Comparison of ENCODE assay signal across 8 cellular contexts in the genomic region with DNA sequence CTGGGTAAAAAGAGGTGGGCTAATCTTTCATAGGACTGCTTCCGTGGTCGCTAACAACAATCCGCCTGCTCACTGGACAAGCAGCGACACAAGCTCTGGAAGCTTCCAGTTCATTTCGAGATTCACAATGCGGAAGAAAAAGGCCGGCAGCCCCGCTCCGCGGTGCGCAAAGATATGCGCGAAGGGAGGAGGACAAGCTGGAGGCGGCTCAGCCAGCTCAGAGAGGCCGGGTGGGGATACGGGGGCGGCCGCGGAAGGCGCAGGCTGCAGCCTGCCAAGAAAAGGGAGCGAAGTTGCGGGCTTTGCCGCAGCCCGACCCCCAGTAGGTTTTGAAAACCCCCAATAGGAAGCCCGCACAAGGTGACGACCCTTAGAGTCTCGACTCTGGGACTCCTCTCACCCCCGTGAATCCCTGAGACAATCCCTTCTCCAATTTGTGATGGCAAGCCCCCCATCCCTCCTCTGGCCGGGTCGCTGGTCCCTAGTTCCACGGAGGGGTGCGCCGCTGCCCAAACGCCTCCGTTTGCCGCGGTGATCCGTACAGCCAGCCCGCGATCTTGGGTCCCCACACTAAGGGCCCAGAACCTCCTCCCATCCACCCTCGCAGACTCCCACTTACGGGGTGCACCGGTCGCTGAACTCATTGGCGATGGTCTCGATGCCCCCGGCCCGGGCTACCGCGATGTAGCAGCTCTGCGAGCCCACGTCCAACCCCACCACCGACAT. TPM values are rescaled to one million over a fixed set of nuclear protein-coding genes. Genes with fewer than 3 reads are reported as not detected.
DNase-seq lines count a peak whose midpoint lies in the region; ATAC-seq and TF ChIP-seq lines count a peak whose summit lies in the region.

No MANE protein-coding gene starts in this region.

- no peak overlapping the region for H2BK15ac ChIP-seq in neuronal stem cell (ENCODE audit: low read length)

- ATAC-seq in GM18861 (IDR thresholded peaks at IDR 0.05; ENCODE audit: unreplicated experiment): peak; percentile 34
- peak; percentile 8 for ATAC-seq in HG03159 (IDR thresholded peaks at IDR 0.05; ENCODE audit: unreplicated experiment)
- no peak for ATAC-seq in gastroesophageal sphincter

- H4K91ac ChIP-seq in neuronal stem cell (ENCODE audit: low read depth, low read length, poor library complexity): no peak overlapping the region

- CTCF ChIA-PET in RWPE1 (lab: Yijun Ruan, JAX): interaction anchor here (0.8 to 0.9 kb wide), 2 partner anchors 31 to 117 kb away, joined by 4 read pairs; no protein-coding TSS in a partner anchor

- no peak overlapping the region for H2AK5ac ChIP-seq in neuronal stem cell (ENCODE audit: low read depth, low read length)

- H3K36me3 ChIP-seq in gastroesophageal sphincter (peaks cover 0 to 8% of the 10 kb centered on the region in 2 donors), neuronal stem cell (replicated peaks in 1 of 2; ENCODE audit: control insufficient read depth in 2 of 2, insufficient read depth in 2 of 2, low read length in 2 of 2) (peaks cover 0 to 33% of the 10 kb centered on the region in 2 donors), subcutaneous abdominal adipose tissue (ENCODE audit: control insufficient read depth in 5 of 5, insufficient read depth in 5 of 5, low read length in 5 of 5) (peaks cover 0 to 5% (median 3%) of the 10 kb centered on the region in 5 donors)

- H3K9ac ChIP-seq in neuronal stem cell (ENCODE audit: low read depth, low read length, poor library complexity) (peak overlapping the region; percentile 95), subcutaneous abdominal adipose tissue (ENCODE audit: low read length in 5 of 5) (peak overlapping the region; percentile 92 to 100 (median 99))

- H3K4me1 ChIP-seq in gastroesophageal sphincter (peaks cover 0 to 33% (median 10%) of the 10 kb centered on the region in 3 donors), neuronal stem cell (ENCODE audit: control insufficient read depth in 2 of 2, insufficient read depth in 1 of 2, low read depth in 1 of 2, low read length in 2 of 2) (peaks cover 0 to 16% of the 10 kb centered on the region in 2 donors), subcutaneous abdominal adipose tissue (ENCODE audit: control insufficient read depth in 5 of 5, insufficient read depth in 5 of 5, low read length in 5 of 5) (peaks cover 9 to 30% (median 28%) of the 10 kb centered on the region in 5 donors)

- peak overlapping the region; percentile 97 for H3K23ac ChIP-seq in neuronal stem cell (ENCODE audit: low read depth, low read length, poor library complexity)

- peak overlapping the region; percentile 94 for H3K4me2 ChIP-seq in neuronal stem cell (ENCODE audit: insufficient read depth, low read length, poor library complexity, severe bottlenecking)

- H2AFZ ChIP-seq in neuronal stem cell (ENCODE audit: low read length): peak overlapping the region; percentile 98

- in situ Hi-C loops in ACHN (cut with HindIII; ENCODE audit: low pct_ligation_motif_present, low pct_unique_long_range_greater_than_20kb, low sequenced_read_pairs): no loop called here

- H3K4ac ChIP-seq in neuronal stem cell (ENCODE audit: low read length): no peak overlapping the region

- no peak for TF ChIP-seq EP300 in gastroesophageal sphincter (IDR thresholded peaks at IDR 0.05)

- H4K8ac ChIP-seq in neuronal stem cell (ENCODE audit: low read depth, low read length): no peak overlapping the region

- POLR2A ChIA-PET in RWPE1 (lab: Yijun Ruan, JAX; ENCODE audit: low non-redundant PET): no interaction called here

- H3K27me3 ChIP-seq in gastroesophageal sphincter (no peaks in the 10 kb centered on the region), neuronal stem cell (ENCODE audit: control insufficient read depth in 3 of 3, insufficient read depth in 3 of 3, low read depth in 1 of 3, low read length in 3 of 3) (no peaks in the 10 kb centered on the region), subcutaneous abdominal adipose tissue (ENCODE audit: control insufficient read depth in 5 of 5, insufficient read depth in 4 of 5, low read length in 5 of 5) (no peaks in the 10 kb centered on the region)

- no peak for TF ChIP-seq CTCF in RWPE1 (conservative IDR thresholded peaks at IDR 0.05; ENCODE audit: low read depth)
- TF ChIP-seq CTCF in gastroesophageal sphincter (IDR thresholded peaks at IDR 0.05): peak in 1 of 4 experiments; percentile 5

- H3K79me1 ChIP-seq in neuronal stem cell (ENCODE audit: low read depth, low read length): peaks cover 5% of the 10 kb centered on the region

- H3K9me3 ChIP-seq in gastroesophageal sphincter (no peaks in the 10 kb centered on the region), neuronal stem cell (replicated peaks in 1 of 2; ENCODE audit: control insufficient read depth in 2 of 2, insufficient read depth in 1 of 2, low read depth in 1 of 2, low read length in 2 of 2) (no peaks in the 10 kb centered on the region), subcutaneous abdominal adipose tissue (ENCODE audit: control insufficient read depth in 5 of 5, low read length in 5 of 5) (no peaks in the 10 kb centered on the region)

- H2BK5ac ChIP-seq in neuronal stem cell (ENCODE audit: low read length): peak overlapping the region; percentile 93

- DNase-seq in ACHN: peak; percentile 70
- DNase-seq in RWPE1 (ENCODE audit: low spot score): peak; percentile 39
- DNase-seq in activated gamma-delta T cell treated with anti-CD3 and anti-CD28 coated beads, Interleukin-2, amount 50 U/mL, for 16 hours (ENCODE audit: low read depth): peak; percentile 38
- DNase-seq in neuronal stem cell (ENCODE audit: low spot score): peak; percentile 36

- peak overlapping the region; percentile 71 for H3K18ac ChIP-seq in neuronal stem cell (ENCODE audit: low read length)

- peak overlapping the region; percentile 71 for H3K14ac ChIP-seq in neuronal stem cell (ENCODE audit: low read length)

- H2BK120ac ChIP-seq in neuronal stem cell (ENCODE audit: low read depth, low read length): peak overlapping the region; percentile 81

- H3K4me3 ChIP-seq in gastroesophageal sphincter (peak overlapping the region; percentile 76 to 86), neuronal stem cell (ENCODE audit: low read length in 2 of 2) (peak overlapping the region; percentile 93 to 95), subcutaneous abdominal adipose tissue (ENCODE audit: low read depth in 1 of 5, low read length in 5 of 5) (peak overlapping the region; percentile 68 to 97 (median 85))

- H3K27ac ChIP-seq in RWPE1: peak overlapping the region; percentile 93
- peak overlapping the region; percentile 70 to 98 (median 92) for H3K27ac ChIP-seq in gastroesophageal sphincter
- peak overlapping the region; percentile 70 for H3K27ac ChIP-seq in neuronal stem cell (replicated peaks; ENCODE audit: low read length)
- peak overlapping the region; percentile 100 for H3K27ac ChIP-seq in subcutaneous abdominal adipose tissue (ENCODE audit: low read depth, low read length)

- TF ChIP-seq POLR2A in gastroesophageal sphincter (IDR thresholded peaks at IDR 0.05): peak; percentile 14 to 17

- H2BK12ac ChIP-seq in neuronal stem cell (ENCODE audit: low read length): no peak overlapping the region

- 1 to 3% methylated on average over 8 to 17 of the region's 53 CpGs for WGBS in gastroesophageal sphincter (ENCODE audit: low coverage in 1 of 2), 2 donors
- WGBS in neuronal stem cell (ENCODE audit: extremely low coverage in 2 of 2, insufficient read length in 2 of 2, insufficient replicate concordance in 1 of 2), 2 donors: no CpG with 5 or more reads among the region's 53 CpGs

RNA-seq across cellular contexts. Expression of a gene that starts 0.7 kb away (rescaled TPM):
- 10 to 100 TPM; 36.5 to 47.0 (median 42.2) TPM for total RNA-seq in gastroesophageal sphincter
- polyA plus RNA-seq in neuronal stem cell (2013, experiment 1 of 2): 36.9 TPM
- polyA plus RNA-seq in neuronal stem cell (2013, experiment 2 of 2): 36.7 TPM

RNA-seq across cellular contexts. Expression of a gene that starts 38.8 kb away (rescaled TPM):
- 10 to 100 TPM in 1 of 4 donors, 1 to 10 TPM in 3; 6.2 to 15.2 (median 7.8) TPM for total RNA-seq in gastroesophageal sphincter
- polyA plus RNA-seq in neuronal stem cell (2013, experiment 1 of 2): 4.5 TPM
- 4.6 TPM for polyA plus RNA-seq in neuronal stem cell (2013, experiment 2 of 2)
